In the genomic region with DNA sequence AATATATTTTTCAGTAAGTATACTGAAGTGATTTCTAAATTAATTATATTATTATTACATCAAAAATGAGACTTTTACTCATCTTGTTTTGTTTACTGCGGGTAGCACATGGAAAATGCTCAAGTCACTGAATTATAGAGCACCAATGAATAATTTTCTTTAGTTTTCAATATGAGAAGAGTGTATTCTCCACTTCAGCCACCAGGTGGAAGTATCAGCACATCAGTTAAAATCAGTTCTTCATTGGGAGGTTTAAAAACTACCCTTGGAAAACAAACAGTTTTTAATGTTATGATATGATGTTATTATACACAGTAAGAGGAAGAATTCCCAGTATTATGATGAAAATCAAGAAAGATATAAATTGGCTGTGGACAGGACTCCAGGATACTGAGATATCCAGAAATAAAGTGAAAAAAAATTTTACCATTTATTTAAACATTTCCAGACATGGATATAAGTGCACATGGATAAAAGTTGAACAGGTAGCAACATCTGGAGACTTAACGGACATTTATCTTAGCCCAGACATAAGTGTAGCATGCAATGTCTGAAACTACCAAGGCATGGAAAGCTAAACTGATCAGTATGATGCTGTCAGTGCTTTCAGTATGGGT, we compare ENCODE assay signal across 8 cellular contexts.
DNase-seq lines count a peak whose midpoint lies in the region; ATAC-seq and TF ChIP-seq lines count a peak whose summit lies in the region.

No MANE protein-coding gene starts in this region.

- no peak overlapping the region for H3K4me3 ChIP-seq in GM06990 (replicated peaks; ENCODE audit: low read depth, low read length)
- no peak overlapping the region for H3K4me3 ChIP-seq in Karpas-422 (ENCODE audit: low read length)
- no peak overlapping the region for H3K4me3 ChIP-seq in fibroblast of mammary gland (ENCODE audit: control insufficient read depth, low read depth, low read length)
- no peak overlapping the region for H3K4me3 ChIP-seq in psoas muscle

- H3K79me2 ChIP-seq in Karpas-422 (ENCODE audit: low read length) = no peaks in the 10 kb centered on the region

- H3K36me3 ChIP-seq in GM06990 (ENCODE audit: control insufficient read depth, insufficient read depth, low read length) = no peaks in the 10 kb centered on the region
- H3K36me3 ChIP-seq in Karpas-422 (ENCODE audit: insufficient read depth, low read length) = no peaks in the 10 kb centered on the region
- no peaks in the 10 kb centered on the region for H3K36me3 ChIP-seq in psoas muscle (ENCODE audit: insufficient read depth in 1 of 2, low read depth in 1 of 2)

- intact Hi-C loops in psoas muscle (cut with DNase I) = loop anchor here in 1 of 2 donors (2.0 kb wide), 1 partner anchor 1904 kb away; no protein-coding TSS in a partner anchor

- no peak overlapping the region for H3K9ac ChIP-seq in Karpas-422 (ENCODE audit: low read length)

- TF ChIP-seq CTCF in GM06990 (IDR thresholded peaks at IDR 0.05; ENCODE audit: insufficient read depth, low read length, poor library complexity, severe bottlenecking) (peak; percentile 61), fibroblast of mammary gland (conservative IDR thresholded peaks at IDR 0.05; ENCODE audit: control insufficient read depth, insufficient read depth, low read depth, low read length) (peak; percentile 68), psoas muscle (IDR thresholded peaks at IDR 0.05) (peak; percentile 80)

- H2AFZ ChIP-seq in Karpas-422 (ENCODE audit: low read length) = no peak overlapping the region

- WGBS in psoas muscle, 3 donors = 19 to 38% (median 34%) methylated on average over 2 of the region's 2 CpGs

- H3K4me1 ChIP-seq in Karpas-422 (ENCODE audit: low read length) (no peaks in the 10 kb centered on the region), psoas muscle (no peaks in the 10 kb centered on the region)

- H3K9me3 ChIP-seq in Karpas-422 (ENCODE audit: low read length) (no peaks in the 10 kb centered on the region), psoas muscle (no peaks in the 10 kb centered on the region)

- H3K27me3 ChIP-seq in GM06990 (replicated peaks; ENCODE audit: control insufficient read depth, insufficient read depth, low read length) (no peaks in the 10 kb centered on the region), Karpas-422 (ENCODE audit: low read length) (no peaks in the 10 kb centered on the region), psoas muscle (ENCODE audit: insufficient read depth in 3 of 3, low read length in 2 of 3) (no peaks in the 10 kb centered on the region)

- H3K4me2 ChIP-seq in Karpas-422 (ENCODE audit: low read depth, low read length, poor library complexity, severe bottlenecking) = no peak overlapping the region

- no peaks in the 10 kb centered on the region for H4K20me1 ChIP-seq in Karpas-422 (ENCODE audit: insufficient read depth, low read depth, low read length)

- no peaks in the 10 kb centered on the region for H3K9me2 ChIP-seq in Karpas-422 (replicated peaks; ENCODE audit: insufficient read depth, low read length)

- ATAC-seq in psoas muscle = no peak
- ATAC-seq in GM19324 (IDR thresholded peaks at IDR 0.05; ENCODE audit: low FRiP score, unreplicated experiment) = no peak

- H3K27ac ChIP-seq in Karpas-422 (ENCODE audit: low read length) = no peak overlapping the region
- no peak overlapping the region for H3K27ac ChIP-seq in psoas muscle

- DNase-seq in A172 (ENCODE audit: low spot score) = peak; percentile 31
- no peak for DNase-seq in GM06990 (ENCODE audit: extremely low read depth, insufficient read length)
- DNase-seq in Karpas-422 = peak; percentile 77
- peak; percentile 16 to 21 for DNase-seq in SHP77 (lab: John Stamatoyannopoulos, UW)
- DNase-seq in fibroblast of mammary gland (ENCODE audit: low read depth) = peak; percentile 49
- DNase-seq in psoas muscle = no peak
- no peak for DNase-seq in T1000 (lab: John Stamatoyannopoulos, UW)

Comparison
In these comparisons a context has a peak if more than half of its experiments do, and no peak if none do; other contexts are left out.
1. DNase-seq: peak in A172 (single experiment), Karpas-422 (single experiment), SHP77 (2 of 2) and fibroblast of mammary gland (single experiment); none in GM06990 (single experiment), psoas muscle (0 of 2) and T1000 (single experiment).
2. Peak in every context shown above with its lines, with median percentiles within 50 percentile points of each other: CTCF ChIP-seq.